9 cellular contexts compared by ENCODE assay signal in the genomic region with DNA sequence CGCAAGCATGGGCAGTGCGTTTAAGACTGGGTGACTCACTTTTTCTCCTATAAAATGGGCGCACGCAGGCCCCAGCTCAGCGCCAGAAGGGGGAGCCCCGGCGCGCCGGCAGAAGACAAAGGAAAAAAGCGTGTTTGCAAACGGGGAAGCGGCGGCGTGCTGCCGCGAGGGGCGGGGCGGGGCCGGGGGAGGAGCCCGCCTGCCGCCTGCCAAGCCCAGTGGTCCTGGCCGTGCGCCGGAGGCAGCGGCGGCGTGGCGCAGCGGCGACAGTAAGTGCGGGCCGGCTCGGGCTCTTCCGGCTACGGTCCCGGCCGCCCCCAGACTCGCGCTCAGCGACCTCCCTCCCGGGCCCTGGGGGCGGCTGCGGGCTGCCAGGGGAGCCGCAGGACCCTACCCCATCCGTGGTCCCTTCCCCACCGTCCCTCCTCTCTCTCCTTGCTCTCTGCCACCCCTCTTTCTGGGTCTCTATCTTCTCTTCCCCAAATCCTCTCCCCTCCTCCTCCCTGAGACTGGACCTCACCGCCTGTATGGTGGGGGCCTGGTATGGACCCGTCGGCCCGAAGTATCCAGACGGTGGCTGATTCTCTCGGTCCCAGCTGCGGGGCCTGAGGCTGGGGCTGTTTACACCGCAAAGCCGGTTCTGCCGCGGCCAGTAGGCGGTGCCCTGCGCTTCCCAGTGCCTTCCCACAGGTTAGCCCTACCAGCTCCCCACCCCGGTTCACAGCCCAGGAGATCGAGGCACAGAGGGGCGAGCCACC. TPM values are rescaled to one million over a fixed set of nuclear protein-coding genes. Genes with fewer than 3 reads are reported as not detected.
DNase-seq lines count a peak whose midpoint lies in the region; ATAC-seq, FAIRE-seq and TF ChIP-seq lines count a peak whose summit lies in the region.
"Had no signal": no experiment of that assay in that cellular context is flagged by ENCODE, and none has a peak within 500 bp of the region (broad histone marks: within the 10 kb centered on the region; RNA-seq: fewer than 3 reads in every experiment).

A gene (plus strand): TSS at position 218 of the 758 bp plus-strand sequence. CDS start 51 bp downstream, at position 269.

- FAIRE-seq in GM19239 (lab: Jason Lieb, UNC) = peak; percentile 31

- H3K27ac ChIP-seq in C4-2B = peak within 1 kb of the TSS; percentile 68
- H3K27ac ChIP-seq: epithelial cell of prostate had no signal

- peak; percentile 81 for ATAC-seq in HG03521 (IDR thresholded peaks at IDR 0.05; ENCODE audit: unreplicated experiment)

- TF ChIP-seq CTCF in C4-2B (conservative IDR thresholded peaks at IDR 0.05) = peak; percentile 90
- TF ChIP-seq CTCF in endothelial cell (IDR thresholded peaks at IDR 0.05; ENCODE audit: unreplicated experiment) = peak; percentile 27

- DNase-seq in GM19239 (ENCODE audit: insufficient read length, low spot score) = peak; percentile 88
- DNase-seq in NOMO-1 (lab: John Stamatoyannopoulos, UW; ENCODE audit: unreplicated experiment in 2 of 2) = peak; percentile 79 to 92
- DNase-seq in activated CD8-positive, alpha-beta memory T cell treated with anti-CD3 and anti-CD28 coated beads, Interleukin-2, amount 50 U/mL, for 1 hour (ENCODE audit: extremely low read depth) = peak; percentile 31
- peak; percentile 84 for DNase-seq in endothelial cell (ENCODE audit: low spot score)
- DNase-seq in midbrain (lab: John Stamatoyannopoulos, UW) = peak; percentile 83
- peak; percentile 78 to 86 for DNase-seq in stimulated activated CD8-positive, alpha-beta memory T cell treated with anti-CD3 and anti-CD28 coated beads, Interleukin-15, amount 100 ng/mL, for 48 hours (ENCODE audit: low read depth in 2 of 2)

- H3K36me3 Mint-ChIP-seq in endothelial cell (ENCODE audit: low read depth, unreplicated experiment) = peaks cover 6% of the 10 kb centered on the region

- H3K27me3 Mint-ChIP-seq in endothelial cell (ENCODE audit: unreplicated experiment) = peaks cover 3% of the 10 kb centered on the region

- no peaks in the 10 kb centered on the region for H3K9me3 Mint-ChIP-seq in endothelial cell (ENCODE audit: unreplicated experiment)

- H3K27ac Mint-ChIP-seq in endothelial cell (ENCODE audit: unreplicated experiment) = peak within 1 kb of the TSS; percentile 64

- peak within 1 kb of the TSS; percentile 94 for H3K4me3 Mint-ChIP-seq in endothelial cell (ENCODE audit: unreplicated experiment)

- H3K4me1 Mint-ChIP-seq in endothelial cell (ENCODE audit: unreplicated experiment) = peaks cover 17% of the 10 kb centered on the region

RNA-seq across cellular contexts. Expression of the gene that starts here (rescaled TPM):
- total RNA-seq in endothelial cell (ENCODE audit: unreplicated experiment) = 11.7 TPM

Comparison
In these comparisons a context has a peak if more than half of its experiments do, and no peak if none do; other contexts are left out.
1. Peak in every context shown above with its lines: DNase-seq, ATAC-seq and H3K27ac ChIP-seq.
2. DNase-seq: peak in every context shown above with its lines; median percentile 88 in GM19239; 86 in NOMO-1; 84 in endothelial cell; 83 in midbrain; 82 in stimulated activated CD8-positive, alpha-beta memory T cell treated with anti-CD3 and anti-CD28 coated beads, Interleukin-15, amount 100 ng/mL, for 48 hours; 31 in activated CD8-positive, alpha-beta memory T cell treated with anti-CD3 and anti-CD28 coated beads, Interleukin-2, amount 50 U/mL, for 1 hour.